ENCODE assay signal across 8 cellular contexts in genomic region chr3:113746069-113746954, GRCh38. TPM values are rescaled to one million over a fixed set of nuclear protein-coding genes. Genes with fewer than 3 reads are reported as not detected.
DNase-seq lines count a peak whose midpoint lies in the region; ATAC-seq, FAIRE-seq and TF ChIP-seq lines count a peak whose summit lies in the region.

NAA50 (minus strand) TSS chr3:113746249; CDS start chr3:113745949, 300 bp downstream.

- H3K23ac ChIP-seq in IMR-90 (ENCODE audit: low read depth, low read length): peak within 1 kb of the TSS; percentile 90

- H3K9me3 ChIP-seq in IMR-90 (ENCODE audit: control insufficient read depth, insufficient read depth, low read length) (no peaks in the 10 kb centered on the region), endothelial cell of umbilical vein (replicated peaks; ENCODE audit: control insufficient read depth, insufficient read depth, low read length) (no peaks in the 10 kb centered on the region)

- H2AK5ac ChIP-seq in IMR-90 (ENCODE audit: low read depth, low read length): peak within 1 kb of the TSS; percentile 84

- H3K14ac ChIP-seq in IMR-90 (replicated peaks; ENCODE audit: low read depth, low read length): peak within 1 kb of the TSS; percentile 93

- H4K20me1 ChIP-seq in IMR-90 (ENCODE audit: insufficient read depth, low read length) (peaks cover 37% of the 10 kb centered on the region), endothelial cell of umbilical vein (replicated peaks; ENCODE audit: control insufficient read depth, extremely low read depth, insufficient read depth, low read length) (no peaks in the 10 kb centered on the region)

- POLR2A ChIA-PET in IMR-90 (lab: Charles Lee; ENCODE audit: unreplicated experiment): interaction anchor here (2.0 kb wide), 1 partner anchor 28 kb away, joined by 8 read pairs; no protein-coding TSS in a partner anchor
- POLR2A ChIA-PET in endothelial cell of umbilical vein (lab: Charles Lee): interaction anchor here (0.6 to 1.7 kb wide), 6 partner anchors 11 to 93 kb away, joined by 3 to 6 read pairs (median 4); no protein-coding TSS in a partner anchor

- H3K9ac ChIP-seq in IMR-90 (ENCODE audit: low read depth, low read length): peak within 1 kb of the TSS; percentile 92
- H3K9ac ChIP-seq in endothelial cell of umbilical vein (replicated peaks; ENCODE audit: extremely low read depth, insufficient read depth, low read length): peak within 1 kb of the TSS; percentile 96

- TF ChIP-seq POLR2A in IMR-90 (IDR thresholded peaks at IDR 0.05; ENCODE audit: low read depth, low read length): peak; percentile 85
- peak; percentile 80 for TF ChIP-seq POLR2A in endothelial cell of umbilical vein (IDR thresholded peaks at IDR 0.05; ENCODE audit: low read depth, low read length)

- H3K27ac ChIP-seq in IMR-90 (ENCODE audit: insufficient read depth, low read length) (peak within 1 kb of the TSS; percentile 92), endothelial cell of umbilical vein (ENCODE audit: insufficient read depth, low read depth, low read length) (peak within 1 kb of the TSS; percentile 99)

- no peaks in the 10 kb centered on the region for H3K27me3 ChIP-seq in IMR-90 (ENCODE audit: control insufficient read depth, insufficient read depth, low read length)
- H3K27me3 ChIP-seq in endothelial cell of umbilical vein (ENCODE audit: control insufficient read depth in 2 of 2, insufficient read depth in 2 of 2, low read length in 2 of 2): no peaks in the 10 kb centered on the region

- H4K5ac ChIP-seq in IMR-90 (ENCODE audit: low read depth, low read length): peak within 1 kb of the TSS; percentile 93

- H3K4ac ChIP-seq in IMR-90 (ENCODE audit: low read depth, low read length): peak within 1 kb of the TSS; percentile 90

- peak within 1 kb of the TSS; percentile 91 for H2BK5ac ChIP-seq in IMR-90 (ENCODE audit: low read depth, low read length, poor library complexity, severe bottlenecking)

- DNase-seq in Caki2 (ENCODE audit: low read depth) (peak; percentile 91), IMR-90 (peak; percentile 95), OCI-M1 (lab: John Stamatoyannopoulos, UW) (peak; percentile 96), activated T-cell treated with anti-CD3 and anti-CD28 coated beads for 24 hours (ENCODE audit: low read depth) (peak; percentile 95), endothelial cell of umbilical vein (ENCODE audit: low read depth, low spot score) (peak; percentile 96), midbrain (lab: John Stamatoyannopoulos, UW) (peak; percentile 96)
- DNase-seq in stimulated activated CD8-positive, alpha-beta memory T cell treated with anti-CD3 and anti-CD28 coated beads, Interleukin-2, amount 100 ng/mL, for 1 hour (ENCODE audit: low read depth in 2 of 2): peak; percentile 89 to 91

- TF ChIP-seq CTCF in IMR-90 (conservative IDR thresholded peaks at IDR 0.05; ENCODE audit: low read depth, low read length): 0 out of 2 replicates have a peak, but pooled peaks have one; percentile 0
- no peak for TF ChIP-seq CTCF in endothelial cell of umbilical vein (IDR thresholded peaks at IDR 0.05; ENCODE audit: extremely low read depth in 1 of 2, insufficient read depth in 1 of 2, low read depth in 1 of 2, low read length in 2 of 2)

- H3K36me3 ChIP-seq in IMR-90 (ENCODE audit: control insufficient read depth, insufficient read depth, low read length) (no peaks in the 10 kb centered on the region), endothelial cell of umbilical vein (ENCODE audit: control insufficient read depth in 2 of 2, extremely low read depth in 1 of 2, insufficient read depth in 2 of 2, low read length in 2 of 2) (no peaks in the 10 kb centered on the region)

- H2BK120ac ChIP-seq in IMR-90 (ENCODE audit: low read depth, low read length): peak within 1 kb of the TSS; percentile 74

- H3K4me2 ChIP-seq in IMR-90 (ENCODE audit: low read depth, low read length) (peak within 1 kb of the TSS; percentile 93), endothelial cell of umbilical vein (ENCODE audit: insufficient read depth, low read length) (peak within 1 kb of the TSS; percentile 95)

- peak; percentile 43 for ATAC-seq in GM21515 (IDR thresholded peaks at IDR 0.05; ENCODE audit: unreplicated experiment)
- ATAC-seq in IMR-90 (ENCODE audit: low read depth): peak; percentile 88

- H2AK9ac ChIP-seq in IMR-90 (replicated peaks; ENCODE audit: low read depth, low read length, poor library complexity): peak within 1 kb of the TSS; percentile 96

- H3K18ac ChIP-seq in IMR-90 (ENCODE audit: low read depth, low read length): peak within 1 kb of the TSS; percentile 83

- H3K56ac ChIP-seq in IMR-90 (ENCODE audit: extremely low read depth, insufficient read depth, low read length): peak within 1 kb of the TSS; percentile 99

- 0% methylated on average over 22 of the region's 59 CpGs; no CpG with 5 or more reads in 1 of the 2 experiments for WGBS in IMR-90 (ENCODE audit: extremely low coverage in 2 of 2, insufficient read length in 1 of 2), 2 experiments

- in situ Hi-C loops in Caki2 (cut with HindIII; ENCODE audit: low pct_unique_long_range_greater_than_20kb, low sequenced_read_pairs) (no loop called here), IMR-90 (cut with MboI; ENCODE audit: low sequenced_read_pairs) (no loop called here)

- FAIRE-seq in endothelial cell of umbilical vein (lab: Jason Lieb, UNC): peak; percentile 85

- H2AFZ ChIP-seq in IMR-90 (replicated peaks; ENCODE audit: low read length, poor library complexity): peak within 1 kb of the TSS; percentile 98
- peak within 1 kb of the TSS; percentile 80 for H2AFZ ChIP-seq in endothelial cell of umbilical vein (ENCODE audit: low read depth, low read length)

- no TSS peak for BruUV-seq in IMR-90 (replicated peaks; lab: Mats Ljungman, UMichigan)
- BruUV-seq in endothelial cell of umbilical vein (replicated peaks; lab: Mats Ljungman, UMichigan): no TSS peak

- intact Hi-C loops in IMR-90 (cut with micrococcal nuclease) (loop anchor here (2.0 to 10.0 kb wide), 5 partner anchors 26 to 692 kb away; partner anchors contain the start of genes CCDC191 and QTRT2), endothelial cell of umbilical vein (cut with micrococcal nuclease) (loop anchor here (1.0 to 5.0 kb wide), 4 partner anchors 37 to 1401 kb away; partner anchors contain the start of genes GRAMD1C and ZBTB20)

- H4K8ac ChIP-seq in IMR-90 (ENCODE audit: low read depth in 2 of 2, low read length in 2 of 2): peak within 1 kb of the TSS; percentile 96 to 97

- peak within 1 kb of the TSS; percentile 83; the same call in 2 of the 3 replicates for H2BK15ac ChIP-seq in IMR-90 (ENCODE audit: low read depth, low read length)

- peak within 1 kb of the TSS; percentile 95 for H4K91ac ChIP-seq in IMR-90 (ENCODE audit: insufficient read depth, low read depth, low read length)

- dilution Hi-C loops in IMR-90 (cut with HindIII; ENCODE audit: low sequenced_read_pairs, unreplicated experiment): no loop called here
- dilution Hi-C loops in endothelial cell of umbilical vein (cut with MboI; ENCODE audit: extremely low pct_ligation_motif_present, low sequenced_read_pairs): no loop called here

- peaks cover 5% of the 10 kb centered on the region; the same call in 1 of the 2 replicates for H3K9me1 ChIP-seq in IMR-90 (ENCODE audit: insufficient read depth, low read length)
- no peaks in the 10 kb centered on the region for H3K9me1 ChIP-seq in endothelial cell of umbilical vein (replicated peaks; ENCODE audit: control insufficient read depth, extremely low read depth, insufficient read depth, low read length)

- H3K4me1 ChIP-seq in IMR-90 (ENCODE audit: control insufficient read depth, insufficient read depth, low read length) (peaks cover 4% of the 10 kb centered on the region; the same call in 1 of the 2 replicates), endothelial cell of umbilical vein (ENCODE audit: control insufficient read depth, extremely low read depth, insufficient read depth, low read length) (peaks cover 38% of the 10 kb centered on the region)

- H3K79me1 ChIP-seq in IMR-90 (ENCODE audit: low read depth in 1 of 2, low read length in 2 of 2): peaks cover 3 to 51% of the 10 kb centered on the region in 2 experiments; a peak in 3 of 4 replicates

- peak within 1 kb of the TSS; percentile 82 for H3K4me3 ChIP-seq in IMR-90 (ENCODE audit: insufficient read depth, low read depth, low read length)
- H3K4me3 ChIP-seq in endothelial cell of umbilical vein (replicated peaks in 1 of 3; ENCODE audit: insufficient read depth in 1 of 3, low read depth in 1 of 3, low read length in 3 of 3): peak within 1 kb of the TSS; percentile 93 to 95 (median 95)

- H3K79me2 ChIP-seq in endothelial cell of umbilical vein (ENCODE audit: control insufficient read depth, insufficient read depth, low read length): peaks cover 80% of the 10 kb centered on the region

- no peak for TF ChIP-seq RAD21 in IMR-90 (IDR thresholded peaks at IDR 0.05; ENCODE audit: low read length)

- H2BK20ac ChIP-seq in IMR-90 (ENCODE audit: low read depth, low read length): peak within 1 kb of the TSS; percentile 40; the same call in 1 of the 2 replicates

- CTCF ChIA-PET in IMR-90 (lab: Yijun Ruan, JAX) (interaction anchor here (0.7 to 1.8 kb wide), 4 partner anchors 10 to 169 kb away, joined by 3 to 7 read pairs (median 5); no protein-coding TSS in a partner anchor), endothelial cell of umbilical vein (lab: Charles Lee) (interaction anchor here (0.6 to 3.6 kb wide), 20 partner anchors 11 to 1494 kb away, joined by 3 to 61 read pairs (median 5); partner anchors contain the start of genes CCDC191, GRAMD1C and QTRT2)

TF ChIP-seq in IMR-90, 13 proteins besides CTCF, POLR2A, EP300 and RAD21 (continues in another document):
- TF ChIP-seq CHD1 (IDR thresholded peaks at IDR 0.05; ENCODE audit: low read depth, low read length): 0 out of 2 replicates have a peak, but pooled peaks have one; percentile 44
- TF ChIP-seq RCOR1 (IDR thresholded peaks at IDR 0.05; ENCODE audit: insufficient replicate concordance, low read length): no peak

RNA-seq across cellular contexts. Expression of gene NAA50, which starts in this region (rescaled TPM):
- 10.9 and 24.0 TPM in 2 replicates for total RNA-seq in Caki2 (2014; rRNA removed; shearing (Covaris generic); ENCODE audit: low replicate concordance)
- 115 and 125 TPM in 2 replicates for total RNA-seq in IMR-90 (2012; rRNA removed)
- polyA plus RNA-seq in IMR-90 (2012; rRNA removed): 30.5 and 42.4 TPM in 2 replicates
- polyA plus RNA-seq in IMR-90 (2012; cell fraction: cytosol; rRNA removed): 36.4 and 55.0 TPM in 2 replicates
- polyA plus RNA-seq in IMR-90 (2012; cell fraction: nucleus; rRNA removed; ENCODE audit: low replicate concordance): 22.5 and 26.1 TPM in 2 replicates
- total RNA-seq in endothelial cell of umbilical vein: 152 and 160 TPM in 2 replicates
- polyA plus RNA-seq in endothelial cell of umbilical vein: 53.1 and 54.0 TPM in 2 replicates
- polyA plus RNA-seq in endothelial cell of umbilical vein (2011; cell fraction: cytosol; rRNA removed): 63.9 and 66.7 TPM in 2 replicates
- 48.1 and 52.9 TPM in 2 replicates for polyA plus RNA-seq in endothelial cell of umbilical vein (2011; cell fraction: nucleus; rRNA removed)
- 122 and 184 TPM in 2 replicates for polyA plus RNA-seq in endothelial cell of umbilical vein (2012)
- polyA minus RNA-seq in endothelial cell of umbilical vein: 41.3 and 57.2 TPM in 2 replicates
- polyA minus RNA-seq in endothelial cell of umbilical vein (2011; cell fraction: cytosol; rRNA and poly(A)+ RNA removed): 151 TPM
- polyA minus RNA-seq in endothelial cell of umbilical vein (2011; cell fraction: nucleus; rRNA and poly(A)+ RNA removed): 35.2 and 54.4 TPM in 2 replicates

Comparison
In these comparisons a context has a peak if more than half of its experiments do, and no peak if none do; other contexts are left out.
1. Peak in every context shown above with its lines: DNase-seq, ATAC-seq, H3K4me3 ChIP-seq and H3K27ac ChIP-seq.